In the genomic region with DNA sequence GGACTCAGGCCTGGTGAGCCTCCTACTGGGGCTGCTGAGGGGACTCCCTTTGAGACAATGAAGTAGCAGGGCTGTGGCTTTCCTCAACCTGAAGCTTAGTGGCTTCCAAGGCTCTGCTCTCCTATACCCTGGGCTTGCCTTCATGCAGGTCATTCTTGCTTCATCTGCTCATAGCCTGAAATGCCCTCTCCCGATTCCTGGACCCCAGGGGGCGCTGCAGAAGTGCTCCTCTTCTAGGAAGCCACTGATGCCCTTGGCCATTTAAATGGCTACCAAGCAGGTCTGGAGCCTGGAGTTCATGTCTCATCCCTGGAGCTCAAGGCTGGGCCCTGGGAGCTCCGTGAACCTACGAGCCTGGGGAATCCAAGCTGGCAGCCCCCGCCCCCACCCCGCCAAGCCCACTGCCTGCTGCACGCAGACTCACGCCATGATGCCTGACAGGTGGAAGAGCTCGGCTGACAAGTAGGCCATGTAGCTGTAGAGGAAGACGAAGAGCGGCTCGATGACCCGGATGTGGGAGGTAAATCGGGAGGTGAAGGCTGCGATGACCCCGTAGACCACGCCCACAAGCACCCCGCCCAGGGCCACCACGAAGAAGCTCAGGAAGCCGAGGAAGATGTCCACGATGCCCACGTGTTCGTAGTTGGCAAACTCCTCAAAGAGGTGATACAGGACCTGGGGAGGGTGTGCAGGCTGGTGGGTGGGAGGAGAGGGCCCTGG, we compare ENCODE assay signal across 8 cellular contexts. TPM values are rescaled to one million over a fixed set of nuclear protein-coding genes. Genes with fewer than 3 reads are reported as not detected.
DNase-seq lines count a peak whose midpoint lies in the region; ATAC-seq and TF ChIP-seq lines count a peak whose summit lies in the region.

No MANE protein-coding gene starts in this region.

- CTCF ChIA-PET in PC-9 (lab: Charles Lee), result interaction anchor here (0.6 kb wide), 3 partner anchors 74 to 207 kb away, joined by 3 to 5 read pairs (median 3); no protein-coding TSS in a partner anchor

- no peak overlapping the region for H3K4me3 ChIP-seq in PC-9
- no peak overlapping the region for H3K4me3 ChIP-seq in epithelial cell of proximal tubule (ENCODE audit: low read depth, low read length)

- no peak overlapping the region for H2AFZ ChIP-seq in PC-9

- no peaks in the 10 kb centered on the region for H3K9me2 ChIP-seq in PC-9 (ENCODE audit: insufficient read depth)

- BruUV-seq in PC-9 (replicated peaks; lab: Mats Ljungman, UMichigan), result no TSS peak

- ATAC-seq in GM18519 (IDR thresholded peaks at IDR 0.05; ENCODE audit: low FRiP score, unreplicated experiment) (no peak), GM21367 (IDR thresholded peaks at IDR 0.05; ENCODE audit: unreplicated experiment) (no peak)

- no peaks in the 10 kb centered on the region for H3K9me3 ChIP-seq in PC-9 (ENCODE audit: insufficient read depth, low read depth)

- TF ChIP-seq CTCF in PC-9 (conservative IDR thresholded peaks at IDR 0.05), result peak; percentile 41; the same call in 1 of the 2 replicates
- peak; percentile 42 for TF ChIP-seq CTCF in epithelial cell of proximal tubule (conservative IDR thresholded peaks at IDR 0.05; ENCODE audit: low read depth, low read length)

- no peaks in the 10 kb centered on the region for H3K27me3 ChIP-seq in PC-9 (ENCODE audit: insufficient read depth, low read depth)

- intact Hi-C loops in PC-9 (cut with micrococcal nuclease; ENCODE audit: unreplicated experiment), result no loop called here

- H3K27ac ChIP-seq in PC-9, result no peak overlapping the region

- DNase-seq in stimulated activated CD4-positive, alpha-beta T cell treated with anti-CD3 and anti-CD28 coated beads, Interleukin-15, amount 100 ng/mL, for 24 hours, result peak; percentile 41
- no peak for DNase-seq in stimulated activated CD4-positive, alpha-beta T cell treated with anti-CD3 and anti-CD28 coated beads, Interleukin-4, amount 100 ng/mL, for 24 hours
- peak in 1 of 2 experiments; percentile 33 for DNase-seq in PC-9
- DNase-seq in epithelial cell of proximal tubule (ENCODE audit: low read depth), result no peak
- DNase-seq in NCI-H2227 (lab: John Stamatoyannopoulos, UW; ENCODE audit: unreplicated experiment), result no peak
- no peak for DNase-seq in medulla oblongata (ENCODE audit: extremely low spot score)

- POLR2A ChIA-PET in PC-9 (lab: Charles Lee; ENCODE audit: unreplicated experiment), result no interaction called here

- peaks cover 18% of the 10 kb centered on the region for H3K4me1 ChIP-seq in PC-9 (replicated peaks; ENCODE audit: insufficient read depth)

- peaks cover 20% of the 10 kb centered on the region for H3F3A ChIP-seq in PC-9 (ENCODE audit: insufficient read depth, low read depth)

- H3K36me3 ChIP-seq in PC-9 (ENCODE audit: low read depth), result no peaks in the 10 kb centered on the region

- H3K79me2 ChIP-seq in PC-9 (ENCODE audit: low read depth), result no peaks in the 10 kb centered on the region

- H3K4me2 ChIP-seq in PC-9, result no peak overlapping the region

- no peaks in the 10 kb centered on the region for H4K20me1 ChIP-seq in PC-9 (ENCODE audit: insufficient read depth)

RNA-seq across cellular contexts. Expression of a gene that starts 45.7 kb away (rescaled TPM):
- total RNA-seq in PC-9 (2021) (17.9 and 27.5 TPM in 2 replicates), epithelial cell of proximal tubule (14.8 and 21.9 TPM in 2 replicates)
